In the genomic region with DNA sequence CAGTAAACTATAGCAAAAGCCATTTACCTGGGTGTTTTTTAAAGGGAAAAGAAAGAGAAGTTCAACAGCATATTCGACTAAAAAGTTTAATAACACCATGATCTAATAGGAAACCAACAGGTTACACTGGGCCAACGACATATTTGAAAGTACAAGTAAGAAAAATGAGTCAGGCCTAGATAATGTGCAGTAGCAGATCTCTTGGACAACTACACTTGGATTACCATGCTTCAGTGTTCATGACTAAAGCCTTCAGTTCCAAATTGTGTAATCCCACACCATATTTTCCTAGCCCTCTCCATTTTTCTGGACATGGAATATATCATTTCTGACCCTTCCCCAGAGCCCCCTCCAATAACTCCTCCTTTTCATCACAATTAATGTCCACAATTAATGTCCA, we compare ENCODE assay signal across 13 cellular contexts. TPM values are rescaled to one million over a fixed set of nuclear protein-coding genes. Genes with fewer than 3 reads are reported as not detected.
DNase-seq lines count a peak whose midpoint lies in the region; ATAC-seq and TF ChIP-seq lines count a peak whose summit lies in the region.
"Had no signal": no experiment of that assay in that cellular context is flagged by ENCODE, and none has a peak within 500 bp of the region (broad histone marks: within the 10 kb centered on the region; RNA-seq: fewer than 3 reads in every experiment).

No MANE protein-coding gene starts in this region.

- no peaks in the 10 kb centered on the region for H3K27me3 ChIP-seq in PC-9 (ENCODE audit: insufficient read depth, low read depth)
- H3K27me3 ChIP-seq: suprapubic skin had no signal

- no peaks in the 10 kb centered on the region for H3K9me3 ChIP-seq in PC-9 (ENCODE audit: insufficient read depth, low read depth)
- H3K9me3 ChIP-seq: suprapubic skin had no signal

- CTCF ChIA-PET in PC-9 (lab: Charles Lee), result interaction anchor here (0.6 kb wide), 1 partner anchor 673 kb away, joined by 3 read pairs; no protein-coding TSS in a partner anchor

- H3K4me1 ChIP-seq in PC-9 (replicated peaks; ENCODE audit: insufficient read depth), result peaks cover 55% of the 10 kb centered on the region

- DNase-seq in ELR (ENCODE audit: low read depth), result peak; percentile 94
- DNase-seq in PC-9, result peak; percentile 15 to 89
- DNase-seq in renal cortical epithelial cell (ENCODE audit: low read depth), result peak; percentile 98
- no peak for DNase-seq in NCI-H2029 (lab: John Stamatoyannopoulos, UW)
- no peak for DNase-seq in cortex of kidney (lab: John Stamatoyannopoulos, UW)
- DNase-seq in midbrain (lab: John Stamatoyannopoulos, UW), result no peak
- DNase-seq: activated naive CD4-positive, alpha-beta T cell treated with anti-CD3 and anti-CD28 coated beads, Interleukin-2, amount 50 U/mL, for 16 hours; endodermal cell; left cardiac atrium; NCI-H526 had no signal

- peak overlapping the region; percentile 70 for H3K27ac ChIP-seq in PC-9
- H3K27ac ChIP-seq: suprapubic skin had no signal

- intact Hi-C loops in PC-9 (cut with micrococcal nuclease; ENCODE audit: unreplicated experiment), result loop anchor here (10.0 kb wide), 1 partner anchor 90 kb away; no protein-coding TSS in a partner anchor

- POLR2A ChIA-PET in PC-9 (lab: Charles Lee; ENCODE audit: unreplicated experiment), result interaction anchor here (0.6 kb wide), 1 partner anchor 40 kb away, joined by 6 read pairs; no protein-coding TSS in a partner anchor

- H3F3A ChIP-seq in PC-9 (ENCODE audit: insufficient read depth, low read depth), result peaks cover 34% of the 10 kb centered on the region

- ATAC-seq in esophagus mucosa (peak; percentile 99), GM18858 (IDR thresholded peaks at IDR 0.05; ENCODE audit: unreplicated experiment) (no peak)

- BruUV-seq in PC-9 (replicated peaks; lab: Mats Ljungman, UMichigan), result no TSS peak

- no peak for TF ChIP-seq CTCF in PC-9 (conservative IDR thresholded peaks at IDR 0.05)

- H2AFZ ChIP-seq in PC-9, result no peak overlapping the region

- H3K4me2 ChIP-seq in PC-9, result peak overlapping the region; percentile 66

- H4K20me1 ChIP-seq in PC-9 (ENCODE audit: insufficient read depth), result no peaks in the 10 kb centered on the region

- 0 out of 2 replicates have a peak overlapping the region, but pooled peaks have one; percentile 26 for H3K4me3 ChIP-seq in PC-9
- H3K4me3 ChIP-seq: suprapubic skin had no signal

- H3K9me2 ChIP-seq in PC-9 (ENCODE audit: insufficient read depth), result no peaks in the 10 kb centered on the region

- no peaks in the 10 kb centered on the region for H3K36me3 ChIP-seq in PC-9 (ENCODE audit: low read depth)
- H3K36me3 ChIP-seq: suprapubic skin had no signal

- no peaks in the 10 kb centered on the region for H3K79me2 ChIP-seq in PC-9 (ENCODE audit: low read depth)

RNA-seq across cellular contexts. Expression of a gene that starts 39.1 kb away (rescaled TPM):
- total RNA-seq in PC-9 (2021) (3.1 and 7.4 TPM in 2 replicates), esophagus mucosa (1.0 TPM), renal cortical epithelial cell (3.0 and 9.0 TPM in 2 replicates)

Comparison
In these comparisons a context has a peak if more than half of its experiments do, and no peak if none do; other contexts are left out.
1. DNase-seq: peak in ELR (single experiment), PC-9 (2 of 2) and renal cortical epithelial cell (single experiment); none in NCI-H2029 (single experiment), cortex of kidney (single experiment) and midbrain (single experiment).